ENCODE assay signal across 1 cellular context in genomic region chr17:77456271-77456950, GRCh38.
TF ChIP-seq lines count a peak whose summit lies in the region.

No MANE protein-coding gene starts in this region.

TF ChIP-seq in HepG2, 621 proteins besides CTCF, POLR2A, EP300 and RAD21 (continued from another document and continues in another):
- TF ChIP-seq ESRRA (CRISPR knock-in tag; IDR thresholded peaks at IDR 0.05; ENCODE audit: low read depth) (no peak), PATZ1 (CRISPR knock-in tag; IDR thresholded peaks at IDR 0.05) (no peak), GABPB1 (CRISPR knock-in tag; IDR thresholded peaks at IDR 0.05) (peak; percentile 11; the same call in 1 of the 2 replicates), ATF4 (CRISPR knock-in tag; IDR thresholded peaks at IDR 0.05) (no peak), ZNF20 (CRISPR knock-in tag; IDR thresholded peaks at IDR 0.05) (no peak), MYC (CRISPR knock-in tag; IDR thresholded peaks at IDR 0.05; ENCODE audit: borderline replicate concordance) (no peak), ZNF329 (CRISPR knock-in tag; IDR thresholded peaks at IDR 0.05; ENCODE audit: low read depth) (no peak), RFXANK (CRISPR knock-in tag; IDR thresholded peaks at IDR 0.05) (no peak), SIX1 (CRISPR knock-in tag; IDR thresholded peaks at IDR 0.05; ENCODE audit: borderline replicate concordance) (no peak), FOXA1 (IDR thresholded peaks at IDR 0.05) (no peak), FOXA1 (CRISPR knock-in tag; IDR thresholded peaks at IDR 0.05) (no peak), PAX8 (CRISPR knock-in tag; IDR thresholded peaks at IDR 0.05; ENCODE audit: borderline replicate concordance) (no peak), NFIB (CRISPR knock-in tag; IDR thresholded peaks at IDR 0.05; ENCODE audit: borderline replicate concordance) (no peak), ZNF737 (CRISPR knock-in tag; IDR thresholded peaks at IDR 0.05; ENCODE audit: borderline replicate concordance) (no peak), POLR2G (IDR thresholded peaks at IDR 0.05; ENCODE audit: low read depth, low read length) (peak; percentile 14; the same call in 1 of the 2 replicates), RBFOX2 (IDR thresholded peaks at IDR 0.05; ENCODE audit: low read depth, low read length) (peak; percentile 62; the same call in 1 of the 2 replicates), SP1 (IDR thresholded peaks at IDR 0.05) (no peak), SP1 (CRISPR knock-in tag; IDR thresholded peaks at IDR 0.05) (no peak), DMTF1 (CRISPR knock-in tag; IDR thresholded peaks at IDR 0.05) (no peak), CHCHD3 (CRISPR knock-in tag; IDR thresholded peaks at IDR 0.05) (no peak), HNF1A (IDR thresholded peaks at IDR 0.05; ENCODE audit: low read depth) (no peak), HNF1A (CRISPR knock-in tag; IDR thresholded peaks at IDR 0.05; ENCODE audit: borderline replicate concordance) (no peak), ZNF513 (CRISPR knock-in tag; conservative IDR thresholded peaks at IDR 0.05) (0 out of 2 replicates have a peak, but pooled peaks have one; percentile 35), EED (CRISPR knock-in tag; IDR thresholded peaks at IDR 0.05) (0 out of 2 replicates have a peak, but pooled peaks have one; percentile 16), HNRNPLL (IDR thresholded peaks at IDR 0.05; ENCODE audit: low read depth, low read length, poor library complexity, severe bottlenecking) (peak; percentile 18), CCDC6 (CRISPR knock-in tag; IDR thresholded peaks at IDR 0.05) (no peak), ZNF335 (CRISPR knock-in tag; IDR thresholded peaks at IDR 0.05) (no peak), TRAFD1 (CRISPR knock-in tag; IDR thresholded peaks at IDR 0.05; ENCODE audit: borderline replicate concordance) (no peak), ZBTB44 (CRISPR knock-in tag; IDR thresholded peaks at IDR 0.05) (no peak), ZUFSP (CRISPR knock-in tag; IDR thresholded peaks at IDR 0.05; ENCODE audit: borderline replicate concordance) (no peak), SNRNP70 (IDR thresholded peaks at IDR 0.05; ENCODE audit: low read depth, low read length) (no peak), TRIM22 (IDR thresholded peaks at IDR 0.05) (no peak), ZNF746 (CRISPR knock-in tag; IDR thresholded peaks at IDR 0.05) (no peak), MBD4 (IDR thresholded peaks at IDR 0.05; ENCODE audit: borderline replicate concordance, low read length) (no peak), SP5 (CRISPR knock-in tag; IDR thresholded peaks at IDR 0.05; ENCODE audit: borderline replicate concordance, low read depth) (no peak), SMARCE1 (IDR thresholded peaks at IDR 0.05; ENCODE audit: borderline replicate concordance) (no peak), XRCC5 (optimal IDR thresholded peaks at IDR 0.05; ENCODE audit: low read length) (no peak), ZKSCAN1 (IDR thresholded peaks at IDR 0.05; ENCODE audit: low read length) (no peak), NCOA5 (CRISPR knock-in tag; IDR thresholded peaks at IDR 0.05) (no peak), ZNF816 (CRISPR knock-in tag; IDR thresholded peaks at IDR 0.05; ENCODE audit: borderline replicate concordance) (no peak), AGO2 (optimal IDR thresholded peaks at IDR 0.05; ENCODE audit: low read depth, low read length) (peak; percentile 85), SMAD9 (CRISPR knock-in tag; IDR thresholded peaks at IDR 0.05) (no peak), E2F2 (CRISPR knock-in tag; IDR thresholded peaks at IDR 0.05; ENCODE audit: borderline replicate concordance) (no peak)
